11 cellular contexts compared by ENCODE assay signal in genomic region chr1:17440827-17441168, GRCh38. TPM values are rescaled to one million over a fixed set of nuclear protein-coding genes. Genes with fewer than 3 reads are reported as not detected.
A peak's percentile ranks its signal among the peaks of the same experiment; 100 is the strongest.
DNase-seq lines count a peak whose midpoint lies in the region; ATAC-seq lines count a peak whose summit lies in the region.
"Had no signal": no experiment of that assay in that cellular context is flagged by ENCODE, and none has a peak within 500 bp of the region (broad histone marks: within the 10 kb centered on the region; RNA-seq: fewer than 3 reads in every experiment).

No MANE protein-coding gene starts in this region.

- H3K9ac ChIP-seq in BLaER1 (peak overlapping the region; percentile 100; the same call in 1 of the 2 replicates), HUES64 (ENCODE audit: low read depth, low read length) (no peak overlapping the region)

- no peaks in the 10 kb centered on the region for H3K9me3 ChIP-seq in BLaER1
- H3K9me3 ChIP-seq in HUES64 (ENCODE audit: insufficient read depth, low read depth, low read length), result no peaks in the 10 kb centered on the region
- H3K9me3 ChIP-seq: tibial artery had no signal

- peaks cover 5% of the 10 kb centered on the region for H3K36me3 Mint-ChIP-seq in activated naive CD8-positive, alpha-beta T cell treated with anti-CD3 and anti-CD28 coated beads, Interleukin-2, amount 10 ng/mL, durations not matched to agents 7 days and 5 days
- peaks cover 2% of the 10 kb centered on the region for H3K36me3 Mint-ChIP-seq in memory B cell

- peak overlapping the region; percentile 91 for H3K4me2 ChIP-seq in BLaER1

- peaks cover 18% of the 10 kb centered on the region for H4K20me1 ChIP-seq in BLaER1

- H3K27me3 ChIP-seq in BLaER1, result no peaks in the 10 kb centered on the region
- H3K27me3 ChIP-seq in HUES64 (ENCODE audit: insufficient read depth, low read length), result peaks cover 23% of the 10 kb centered on the region
- H3K27me3 ChIP-seq: tibial artery had no signal

- H3K27ac ChIP-seq in BLaER1 (no peak overlapping the region), HUES64 (ENCODE audit: low read depth, low read length) (no peak overlapping the region; the same call in 1 of the 2 replicates)

- no peaks in the 10 kb centered on the region for H3K27me3 Mint-ChIP-seq in activated naive CD8-positive, alpha-beta T cell treated with anti-CD3 and anti-CD28 coated beads, Interleukin-2, amount 10 ng/mL, durations not matched to agents 7 days and 5 days
- peaks cover 4% of the 10 kb centered on the region for H3K27me3 Mint-ChIP-seq in memory B cell

- peak overlapping the region; percentile 73 for H3K27ac Mint-ChIP-seq in activated naive CD8-positive, alpha-beta T cell treated with anti-CD3 and anti-CD28 coated beads, Interleukin-2, amount 10 ng/mL, durations not matched to agents 7 days and 5 days
- H3K27ac Mint-ChIP-seq in memory B cell, result no peak overlapping the region

- H3K4me1 Mint-ChIP-seq in activated naive CD8-positive, alpha-beta T cell treated with anti-CD3 and anti-CD28 coated beads, Interleukin-2, amount 10 ng/mL, durations not matched to agents 7 days and 5 days, result peaks cover 33% of the 10 kb centered on the region
- peaks cover 9% of the 10 kb centered on the region for H3K4me1 Mint-ChIP-seq in memory B cell

- H3K4me3 ChIP-seq in BLaER1 (peak overlapping the region; percentile 100; the same call in 1 of the 2 replicates), HUES64 (ENCODE audit: low read length) (peak overlapping the region; percentile 98)

- WGBS in HUES64, result 19% methylated on average over 6 of the region's 6 CpGs

- POLR2A ChIA-PET in activated naive CD8-positive, alpha-beta T cell treated with anti-CD3 and anti-CD28 coated beads, Interleukin-2, amount 10 ng/mL, durations not matched to agents 7 days and 5 days (lab: Charles Lee), result interaction anchor here (0.5 kb wide), 1 partner anchor 84 kb away, joined by 5 read pairs; no protein-coding TSS in a partner anchor

- peaks cover 38% of the 10 kb centered on the region for H3K4me1 ChIP-seq in BLaER1
- peaks cover 37% of the 10 kb centered on the region for H3K4me1 ChIP-seq in HUES64 (ENCODE audit: insufficient read depth, low read length)

- H3K4me3 Mint-ChIP-seq in activated naive CD8-positive, alpha-beta T cell treated with anti-CD3 and anti-CD28 coated beads, Interleukin-2, amount 10 ng/mL, durations not matched to agents 7 days and 5 days, result peak overlapping the region; percentile 78
- peak overlapping the region; percentile 14 for H3K4me3 Mint-ChIP-seq in memory B cell

- ATAC-seq in activated naive CD8-positive, alpha-beta T cell treated with anti-CD3 and anti-CD28 coated beads, Interleukin-2, amount 10 ng/mL, durations not matched to agents 7 days and 5 days (ENCODE audit: low read depth), result no peak
- ATAC-seq in memory B cell (ENCODE audit: low read depth), result no peak
- ATAC-seq in HG02642 (IDR thresholded peaks at IDR 0.05; ENCODE audit: poor library complexity, unreplicated experiment), result no peak
- ATAC-seq in GM18858 (IDR thresholded peaks at IDR 0.05; ENCODE audit: unreplicated experiment), result no peak

- H3K36me3 ChIP-seq in BLaER1 (peaks cover 16% of the 10 kb centered on the region), HUES64 (ENCODE audit: insufficient read depth, low read length) (peaks cover 15% of the 10 kb centered on the region)
- H3K36me3 ChIP-seq: tibial artery had no signal

- no peak for DNase-seq in activated naive CD8-positive, alpha-beta T cell treated with anti-CD3 and anti-CD28 coated beads, Interleukin-2, amount 10 ng/mL, durations not matched to agents 7 days and 5 days
- no peak for DNase-seq in memory B cell (ENCODE audit: low spot score in 2 of 2)
- DNase-seq in NCI-H2081 (lab: John Stamatoyannopoulos, UW), result no peak
- no peak for DNase-seq in NCI-H1930 (lab: John Stamatoyannopoulos, UW)
- DNase-seq: EL; stimulated activated CD4-positive, alpha-beta T cell treated with anti-CD3 and anti-CD28 coated beads, Interleukin-15, amount 100 ng/mL, for 24 hours; tibial artery had no signal

- no peaks in the 10 kb centered on the region for H3K9me3 Mint-ChIP-seq in activated naive CD8-positive, alpha-beta T cell treated with anti-CD3 and anti-CD28 coated beads, Interleukin-2, amount 10 ng/mL, durations not matched to agents 7 days and 5 days
- H3K9me3 Mint-ChIP-seq in memory B cell, result no peaks in the 10 kb centered on the region

RNA-seq across cellular contexts. Expression of gene RCC2, which starts 1.3 kb away (rescaled TPM):
- 225 TPM for polyA plus RNA-seq in HUES64 (2013, experiment 1 of 2)
- 198 TPM for polyA plus RNA-seq in HUES64 (2013, experiment 2 of 2)
- 100 to 1,000 TPM; 106 to 113 TPM for total RNA-seq in activated naive CD8-positive, alpha-beta T cell treated with anti-CD3 and anti-CD28 coated beads, Interleukin-2, amount 10 ng/mL, durations not matched to agents 7 days and 5 days
